In the genomic region with DNA sequence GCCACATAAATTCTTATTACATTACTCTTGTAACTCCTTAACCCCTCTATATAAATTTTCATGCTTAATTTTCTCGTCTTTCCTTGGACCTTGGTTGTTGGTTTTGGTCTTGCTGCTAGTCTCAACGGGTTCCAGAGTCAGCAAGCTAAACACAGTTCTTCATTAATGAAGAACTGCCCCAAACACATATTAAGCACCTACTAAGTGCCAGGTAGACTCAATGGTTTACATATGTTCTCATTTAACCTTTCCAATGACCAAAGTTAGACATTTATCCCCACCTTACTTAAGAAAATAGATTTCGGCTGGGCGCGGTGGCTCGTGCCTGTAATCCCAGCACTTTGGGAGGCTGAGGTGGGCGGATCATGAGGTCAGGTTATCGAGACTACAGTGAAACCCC, we compare ENCODE assay signal across 18 cellular contexts. TPM values are rescaled to one million over a fixed set of nuclear protein-coding genes. Genes with fewer than 3 reads are reported as not detected.
DNase-seq lines count a peak whose midpoint lies in the region; ATAC-seq and TF ChIP-seq lines count a peak whose summit lies in the region.
"Had no signal": no experiment of that assay in that cellular context is flagged by ENCODE, and none has a peak within 500 bp of the region (broad histone marks: within the 10 kb centered on the region; RNA-seq: fewer than 3 reads in every experiment).

No MANE protein-coding gene starts in this region.

- POLR2A ChIA-PET in CD4-positive, alpha-beta T cell (lab: Charles Lee), result interaction anchor here (0.9 to 6.4 kb wide), 2 partner anchors 15 to 242 kb away, joined by 4 to 118 read pairs; partner anchors contain the start of gene SIAH1

- H3K27me3 Mint-ChIP-seq in CD4-positive, alpha-beta T cell, result no peaks in the 10 kb centered on the region
- no peaks in the 10 kb centered on the region for H3K27me3 Mint-ChIP-seq in T-helper 17 cell
- no peaks in the 10 kb centered on the region for H3K27me3 Mint-ChIP-seq in nephron progenitor cell (ENCODE audit: low read depth, poor library complexity)
- H3K27me3 Mint-ChIP-seq: B cell; CD4-positive, CD25-positive, alpha-beta regulatory T cell; CD8-positive, alpha-beta memory T cell had no signal

- no peak for TF ChIP-seq CTCF in CD4-positive, alpha-beta T cell (IDR thresholded peaks at IDR 0.05)
- no peak for TF ChIP-seq CTCF in nephron progenitor cell (IDR thresholded peaks at IDR 0.05)

- no peaks in the 10 kb centered on the region for H3K27me3 ChIP-seq in CD4-positive, alpha-beta T cell (ENCODE audit: control insufficient read depth, insufficient read depth, low read length)
- H3K27me3 ChIP-seq: BLaER1 had no signal

- H3K36me3 Mint-ChIP-seq in CD4-positive, alpha-beta T cell (ENCODE audit: low read depth), result peaks cover 6% of the 10 kb centered on the region
- H3K36me3 Mint-ChIP-seq in T-helper 17 cell (ENCODE audit: low read depth), result no peaks in the 10 kb centered on the region
- H3K36me3 Mint-ChIP-seq in nephron progenitor cell (ENCODE audit: low read depth), result peaks cover 5% of the 10 kb centered on the region
- H3K36me3 Mint-ChIP-seq: CD4-positive, CD25-positive, alpha-beta regulatory T cell had no signal

- H3K4me3 Mint-ChIP-seq in CD4-positive, alpha-beta T cell, result no peak overlapping the region
- H3K4me3 Mint-ChIP-seq in T-helper 17 cell (no peak overlapping the region), nephron progenitor cell (no peak overlapping the region)
- H3K4me3 Mint-ChIP-seq: B cell, H9 had no signal

- CTCF ChIA-PET in CD4-positive, alpha-beta T cell (lab: Charles Lee), result interaction anchor here (1.3 to 1.5 kb wide), 3 partner anchors 16 to 260 kb away, joined by 4 to 5 read pairs (median 4); no protein-coding TSS in a partner anchor

- ATAC-seq in CD4-positive, alpha-beta T cell (ENCODE audit: poor library complexity), result no peak
- ATAC-seq in T-helper 17 cell, result no peak
- no peak for ATAC-seq in HG02852 (IDR thresholded peaks at IDR 0.05; ENCODE audit: unreplicated experiment)
- no peak for ATAC-seq in HG02642 (IDR thresholded peaks at IDR 0.05; ENCODE audit: poor library complexity, unreplicated experiment)
- ATAC-seq: GM12878, HCT116 had no signal

- H3K9me3 Mint-ChIP-seq in CD4-positive, alpha-beta T cell, result no peaks in the 10 kb centered on the region
- no peaks in the 10 kb centered on the region for H3K9me3 Mint-ChIP-seq in nephron progenitor cell
- H3K9me3 Mint-ChIP-seq: CD4-positive, CD25-positive, alpha-beta regulatory T cell; CD8-positive, alpha-beta memory T cell; H9 had no signal

- peaks cover 46% of the 10 kb centered on the region for H3K4me1 Mint-ChIP-seq in CD4-positive, alpha-beta T cell (ENCODE audit: low read depth)
- H3K4me1 Mint-ChIP-seq in T-helper 17 cell, result peaks cover 28% of the 10 kb centered on the region
- peaks cover 38% of the 10 kb centered on the region for H3K4me1 Mint-ChIP-seq in nephron progenitor cell

- no peak for DNase-seq in CD4-positive, alpha-beta T cell
- DNase-seq in T-helper 17 cell (no peak), nephron progenitor cell (no peak), hippocampal formation (lab: John Stamatoyannopoulos, UW) (no peak)
- DNase-seq: CD4-positive, CD25-positive, alpha-beta regulatory T cell; CD8-positive, alpha-beta memory T cell; DMS 273 treated with DMSO at 0.1 percent for 48 hours; DMS79; EL; GDM1; H9 had no signal

- H3K9me3 ChIP-seq in CD4-positive, alpha-beta T cell (ENCODE audit: control insufficient read depth, low read length), result no peaks in the 10 kb centered on the region
- no peaks in the 10 kb centered on the region for H3K9me3 ChIP-seq in T-helper 17 cell (ENCODE audit: control insufficient read depth, low read length, poor library complexity, severe bottlenecking)
- H3K9me3 ChIP-seq: BLaER1 had no signal

- intact Hi-C loops in CD4-positive, alpha-beta T cell (cut with DNase I, micrococcal nuclease), result no loop called here

- no peak overlapping the region for H3K27ac ChIP-seq in CD4-positive, alpha-beta T cell (ENCODE audit: low read depth, low read length)
- H3K27ac ChIP-seq: BLaER1, C4-2B had no signal

- peak overlapping the region; percentile 21 for H3K27ac Mint-ChIP-seq in CD4-positive, alpha-beta T cell
- H3K27ac Mint-ChIP-seq in T-helper 17 cell (peak overlapping the region; percentile 21), nephron progenitor cell (peak overlapping the region; percentile 37)
- H3K27ac Mint-ChIP-seq: B cell; CD4-positive, CD25-positive, alpha-beta regulatory T cell; CD8-positive, alpha-beta memory T cell had no signal

RNA-seq across cellular contexts. Expression of gene SIAH1, which starts 15.0 kb away (rescaled TPM):
- 10 to 100 TPM; 40.9 to 43.0 TPM for total RNA-seq in CD4-positive, alpha-beta T cell
- total RNA-seq in T-helper 17 cell, result 10 to 100 TPM; 36.4 to 41.2 TPM
